In the genomic region with DNA sequence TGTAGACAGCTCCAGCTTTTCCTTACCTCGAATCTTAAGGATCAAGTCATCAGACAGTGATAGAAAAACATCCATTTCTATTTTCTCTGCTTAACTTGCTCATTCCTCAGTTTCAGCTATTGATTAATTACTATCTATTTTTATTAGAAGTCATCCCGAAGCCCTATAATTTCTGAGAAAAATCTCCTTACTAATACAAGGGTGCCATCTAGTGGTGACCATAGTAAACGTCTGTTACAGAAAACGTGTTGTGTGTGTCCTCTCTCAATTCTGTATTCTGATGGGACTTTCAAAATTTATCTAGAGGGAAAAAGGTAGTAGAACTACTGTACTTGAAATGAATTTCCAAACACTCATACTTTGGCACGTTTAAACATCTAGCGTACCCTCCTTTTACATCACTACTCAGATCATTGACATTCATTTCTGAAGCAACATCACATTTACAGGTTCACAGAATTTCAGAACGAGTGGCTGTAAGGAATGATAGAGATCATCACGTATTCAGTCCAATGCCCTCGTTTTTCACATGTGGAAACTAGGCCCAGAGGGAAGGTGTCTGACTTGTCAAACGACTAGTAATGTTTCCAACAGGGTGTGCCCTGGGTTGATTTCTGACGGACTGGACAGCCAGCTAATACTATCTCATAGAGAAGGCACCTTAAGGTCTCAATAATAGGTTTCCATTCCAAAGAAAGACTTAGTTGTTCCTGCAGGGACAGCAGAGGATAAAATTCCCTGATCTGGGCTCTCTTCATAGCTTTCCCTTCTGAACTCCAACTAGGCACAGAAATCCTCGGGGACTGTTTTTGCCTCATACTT, we compare ENCODE assay signal across 8 cellular contexts. TPM values are rescaled to one million over a fixed set of nuclear protein-coding genes. Genes with fewer than 3 reads are reported as not detected.
A peak's percentile ranks its signal among the peaks of the same experiment; 100 is the strongest.
DNase-seq lines count a peak whose midpoint lies in the region; ATAC-seq and TF ChIP-seq lines count a peak whose summit lies in the region.

No MANE protein-coding gene starts in this region.

- peaks cover 1% of the 10 kb centered on the region for H3K4me1 Mint-ChIP-seq in endodermal cell

- peaks cover 41% of the 10 kb centered on the region for H3K9me3 ChIP-seq in endodermal cell (ENCODE audit: control insufficient read depth, low read length)

- peaks cover 70% of the 10 kb centered on the region for H3K36me3 ChIP-seq in endodermal cell (ENCODE audit: control insufficient read depth, insufficient read depth, low read length)

- no peak overlapping the region for H3K4me3 ChIP-seq in endodermal cell (ENCODE audit: low read length)

- peaks cover 3% of the 10 kb centered on the region for H3K4me1 ChIP-seq in endodermal cell (ENCODE audit: control insufficient read depth, insufficient read depth, low read length)

- H3K9ac ChIP-seq in endodermal cell (ENCODE audit: extremely low read depth, low read length, poor library complexity, severe bottlenecking), result no peak overlapping the region

- TF ChIP-seq CTCF in LNCAP (IDR thresholded peaks at IDR 0.05) (peak; percentile 75), endodermal cell (conservative IDR thresholded peaks at IDR 0.05) (peak; percentile 85)

- peaks cover 38% of the 10 kb centered on the region for H3K9me3 Mint-ChIP-seq in endodermal cell

- no peak overlapping the region for H3K4me3 Mint-ChIP-seq in endodermal cell

- peaks cover 41% of the 10 kb centered on the region for H3K36me3 Mint-ChIP-seq in endodermal cell (ENCODE audit: low read depth)

- WGBS in endodermal cell (ENCODE audit: insufficient coverage in 1 of 2, insufficient read length in 1 of 2), 2 experiments, result 59 to 66% methylated on average over 7 to 12 of the region's 12 CpGs

- DNase-seq in EH (ENCODE audit: low read depth) (peak; percentile 59), RPMI8226 (peak; percentile 65), endodermal cell (no peak), myocyte (ENCODE audit: low read depth) (peak; percentile 63)

- H3K27me3 ChIP-seq in endodermal cell (ENCODE audit: control insufficient read depth, insufficient read depth, low read length, poor library complexity, severe bottlenecking), result no peaks in the 10 kb centered on the region

- H3K27ac Mint-ChIP-seq in endodermal cell, result no peak overlapping the region

- no peak for ATAC-seq in GM21381 (IDR thresholded peaks at IDR 0.05; ENCODE audit: unreplicated experiment)
- ATAC-seq in GM18907 (IDR thresholded peaks at IDR 0.05; ENCODE audit: unreplicated experiment), result no peak
- no peak for ATAC-seq in GM18498 (IDR thresholded peaks at IDR 0.05; ENCODE audit: unreplicated experiment)

- no peaks in the 10 kb centered on the region for H3K27me3 Mint-ChIP-seq in endodermal cell (ENCODE audit: insufficient read depth)

- no peak overlapping the region for H3K27ac ChIP-seq in endodermal cell (ENCODE audit: low read depth, low read length)

RNA-seq across cellular contexts. Expression of gene HACD2, which starts 25.6 kb away (rescaled TPM):
- total RNA-seq in endodermal cell, result 10 to 100 TPM; 32.5 to 48.7 TPM
- polyA plus RNA-seq in endodermal cell (2013, experiment 1 of 2), result 29.0 TPM
- polyA plus RNA-seq in endodermal cell (2013, experiment 2 of 2), result 29.4 TPM
- 14.4 and 17.3 TPM in 2 replicates for total RNA-seq in myocyte
- polyA plus RNA-seq in myocyte (2012), result 21.0 TPM
